2 cellular contexts compared by ENCODE assay signal in genomic region chr14:21536395-21537087, GRCh38.
TF ChIP-seq lines count a peak whose summit lies in the region.

No MANE protein-coding gene starts in this region.

TF ChIP-seq in HEK293, 187 proteins besides CTCF, POLR2A, EP300 and RAD21:
- TF ChIP-seq PATZ1 (tag by site-specific recombination; IDR thresholded peaks at IDR 0.05): peak; percentile 50; the same call in 1 of the 2 replicates
- TF ChIP-seq, protein P1, sequence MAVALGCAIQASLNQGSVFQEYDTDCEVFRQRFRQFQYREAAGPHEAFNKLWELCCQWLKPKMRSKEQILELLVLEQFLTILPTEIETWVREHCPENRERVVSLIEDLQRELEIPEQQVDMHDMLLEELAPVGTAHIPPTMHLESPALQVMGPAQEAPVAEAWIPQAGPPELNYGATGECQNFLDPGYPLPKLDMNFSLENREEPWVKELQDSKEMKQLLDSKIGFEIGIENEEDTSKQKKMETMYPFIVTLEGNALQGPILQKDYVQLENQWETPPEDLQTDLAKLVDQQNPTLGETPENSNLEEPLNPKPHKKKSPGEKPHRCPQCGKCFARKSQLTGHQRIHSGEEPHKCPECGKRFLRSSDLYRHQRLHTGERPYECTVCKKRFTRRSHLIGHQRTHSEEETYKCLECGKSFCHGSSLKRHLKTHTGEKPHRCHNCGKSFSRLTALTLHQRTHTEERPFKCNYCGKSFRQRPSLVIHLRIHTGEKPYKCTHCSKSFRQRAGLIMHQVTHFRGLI (tag by site-specific recombination; IDR thresholded peaks at IDR 0.05): peak; percentile 63; the same call in 1 of the 2 replicates
- TF ChIP-seq, protein P2, sequence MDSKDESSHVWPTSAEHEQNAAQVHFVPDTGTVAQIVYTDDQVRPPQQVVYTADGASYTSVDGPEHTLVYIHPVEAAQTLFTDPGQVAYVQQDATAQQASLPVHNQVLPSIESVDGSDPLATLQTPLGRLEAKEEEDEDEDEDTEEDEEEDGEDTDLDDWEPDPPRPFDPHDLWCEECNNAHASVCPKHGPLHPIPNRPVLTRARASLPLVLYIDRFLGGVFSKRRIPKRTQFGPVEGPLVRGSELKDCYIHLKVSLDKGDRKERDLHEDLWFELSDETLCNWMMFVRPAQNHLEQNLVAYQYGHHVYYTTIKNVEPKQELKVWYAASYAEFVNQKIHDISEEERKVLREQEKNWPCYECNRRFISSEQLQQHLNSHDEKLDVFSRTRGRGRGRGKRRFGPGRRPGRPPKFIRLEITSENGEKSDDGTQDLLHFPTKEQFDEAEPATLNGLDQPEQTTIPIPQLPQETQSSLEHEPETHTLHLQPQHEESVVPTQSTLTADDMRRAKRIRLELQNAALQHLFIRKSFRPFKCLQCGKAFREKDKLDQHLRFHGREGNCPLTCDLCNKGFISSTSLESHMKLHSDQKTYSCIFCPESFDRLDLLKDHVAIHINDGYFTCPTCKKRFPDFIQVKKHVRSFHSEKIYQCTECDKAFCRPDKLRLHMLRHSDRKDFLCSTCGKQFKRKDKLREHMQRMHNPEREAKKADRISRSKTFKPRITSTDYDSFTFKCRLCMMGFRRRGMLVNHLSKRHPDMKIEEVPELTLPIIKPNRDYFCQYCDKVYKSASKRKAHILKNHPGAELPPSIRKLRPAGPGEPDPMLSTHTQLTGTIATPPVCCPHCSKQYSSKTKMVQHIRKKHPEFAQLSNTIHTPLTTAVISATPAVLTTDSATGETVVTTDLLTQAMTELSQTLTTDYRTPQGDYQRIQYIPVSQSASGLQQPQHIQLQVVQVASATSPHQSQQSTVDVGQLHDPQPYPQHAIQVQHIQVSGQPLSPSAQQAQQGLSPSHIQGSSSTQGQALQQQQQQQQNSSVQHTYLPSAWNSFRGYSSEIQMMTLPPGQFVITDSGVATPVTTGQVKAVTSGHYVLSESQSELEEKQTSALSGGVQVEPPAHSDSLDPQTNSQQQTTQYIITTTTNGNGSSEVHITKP (tag by site-specific recombination; IDR thresholded peaks at IDR 0.05): peak; percentile 95
- TF ChIP-seq ZNF670 (tag by site-specific recombination; IDR thresholded peaks at IDR 0.05; ENCODE audit: low read depth): no peak
- TF ChIP-seq ZNF596 (tag by site-specific recombination; IDR thresholded peaks at IDR 0.05): peak; percentile 82; the same call in 1 of the 2 replicates

TF ChIP-seq in K562, 482 proteins besides CTCF, POLR2A, EP300 and RAD21:
- TF ChIP-seq FOS (IDR thresholded peaks at IDR 0.05; ENCODE audit: extremely low read depth, insufficient read length): no peak
- TF ChIP-seq, protein P2 (IDR thresholded peaks at IDR 0.05; ENCODE audit: partially characterized antibody): peak; percentile 71
TF ChIP-seq in K562: peak in this region for 1.
